ENCODE assay signal across 1 cellular context in genomic region chr18:63263444-63263843, GRCh38.
TF ChIP-seq lines count a peak whose summit lies in the region.

No MANE protein-coding gene starts in this region.

TF ChIP-seq in K562, 482 proteins besides CTCF, POLR2A, EP300 and RAD21 (continued from another document):
- no peak for TF ChIP-seq ATF4 (CRISPR knock-in tag; IDR thresholded peaks at IDR 0.05)
- TF ChIP-seq HMGXB4 (CRISPR knock-in tag; IDR thresholded peaks at IDR 0.05): no peak
- TF ChIP-seq CEBPG (CRISPR knock-in tag; IDR thresholded peaks at IDR 0.05): no peak
- peak; percentile 65 to 69; a peak in 3 of 4 replicates for TF ChIP-seq CEBPG (tag; conservative IDR thresholded peaks at IDR 0.05 in 1 of 2, IDR thresholded peaks at IDR 0.05 in 1 of 2)
- TF ChIP-seq MCM2 (IDR thresholded peaks at IDR 0.05; ENCODE audit: low read depth): no peak
- TF ChIP-seq TCFL5 (CRISPR knock-in tag; conservative IDR thresholded peaks at IDR 0.05): no peak
